In the genomic region with DNA sequence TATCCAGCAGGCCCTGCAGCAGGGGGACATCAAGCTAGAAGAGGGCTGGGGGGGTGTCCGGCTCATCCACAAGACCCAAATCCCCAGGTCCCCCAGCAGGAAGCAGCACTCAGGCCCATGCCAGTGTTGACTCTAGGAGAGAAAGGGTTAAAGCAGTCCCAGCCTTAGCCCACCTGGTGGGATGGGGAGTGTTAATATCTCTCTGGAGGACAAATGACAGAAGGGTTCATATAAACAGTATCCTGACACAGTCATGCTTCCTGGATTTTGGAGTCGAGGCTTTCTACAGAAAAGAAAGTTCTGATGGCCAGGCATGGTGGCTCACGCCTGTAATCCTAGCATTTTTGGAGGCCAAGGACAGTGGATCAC, we compare ENCODE assay signal across 22 cellular contexts. TPM values are rescaled to one million over a fixed set of nuclear protein-coding genes. Genes with fewer than 3 reads are reported as not detected.
"Had no signal": no experiment of that assay in that cellular context is flagged by ENCODE, and none has a peak within 500 bp of the region (broad histone marks: within the 10 kb centered on the region; RNA-seq: fewer than 3 reads in every experiment).

No MANE protein-coding gene starts in this region.

RNA-seq across cellular contexts. Expression of gene RAB42, which starts 1.9 kb away (rescaled TPM):
- total RNA-seq: naive thymus-derived CD8-positive, alpha-beta T cell had no signal
- polyA plus RNA-seq: naive thymus-derived CD8-positive, alpha-beta T cell had no signal

RNA-seq across cellular contexts. Expression of gene RNU11, which starts 54.4 kb away (rescaled TPM):
- total RNA-seq: kidney; left colon; left lung; liver; lower lobe of right lung; mammary epithelial cell; mucosa of gallbladder; naive thymus-derived CD8-positive, alpha-beta T cell; omental fat pad; ovary; progenitor cell of endocrine pancreas; pulmonary artery endothelial cell; renal cortical epithelial cell; right atrium auricular region; right lobe of liver; skeletal muscle tissue; smooth muscle cell; temporal lobe; tibial nerve; ureter; uterus had no signal
- polyA plus RNA-seq: liver; mammary epithelial cell; naive thymus-derived CD8-positive, alpha-beta T cell; ovary; smooth muscle cell; thymus had no signal
